ENCODE assay signal across 1 cellular context in the genomic region with DNA sequence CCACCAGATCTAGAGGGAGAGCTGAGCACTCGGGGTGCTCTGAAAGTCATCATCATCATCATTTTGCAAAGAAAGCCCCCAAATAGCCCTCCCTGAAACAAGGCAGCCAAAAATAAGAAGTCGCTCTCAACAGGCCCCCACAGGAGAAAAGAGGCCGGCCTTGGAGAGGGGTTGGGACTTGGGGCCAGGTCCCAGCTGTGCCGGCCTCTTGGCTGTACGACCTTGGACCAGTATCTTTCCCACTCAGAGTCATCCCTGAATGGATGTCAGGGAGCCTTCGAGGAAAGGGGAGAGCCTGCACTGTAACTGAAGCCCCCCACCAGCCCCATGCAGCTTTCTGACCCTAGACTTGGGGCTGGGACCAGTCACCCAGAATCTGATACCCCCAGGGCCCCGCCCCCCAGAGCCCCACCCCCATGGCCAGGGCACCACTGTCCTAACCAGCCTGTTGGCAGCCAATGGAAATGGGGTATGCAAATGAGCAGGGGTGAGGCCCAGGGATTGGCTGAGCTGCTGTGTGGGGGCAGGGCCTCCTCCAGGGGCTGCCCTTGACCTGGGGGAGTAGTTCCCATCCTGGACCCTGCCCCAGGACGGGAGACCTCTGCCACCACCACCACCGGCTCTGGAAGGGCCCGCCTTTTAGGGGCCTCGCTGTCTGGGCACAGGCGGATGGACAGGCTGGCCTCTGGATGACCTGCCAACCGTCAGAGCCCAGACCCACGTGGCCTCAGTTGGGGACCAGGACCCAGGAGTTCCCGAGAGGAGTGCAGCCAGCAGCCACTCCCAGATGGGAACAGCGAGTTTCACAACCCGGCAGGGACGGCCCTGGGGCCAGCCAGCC.
TF ChIP-seq lines count a peak whose summit lies in the region.

No MANE protein-coding gene starts in this region.

TF ChIP-seq in HepG2, 621 proteins besides CTCF, POLR2A, EP300 and RAD21 (continued from another document):
- TF ChIP-seq, protein P1, sequence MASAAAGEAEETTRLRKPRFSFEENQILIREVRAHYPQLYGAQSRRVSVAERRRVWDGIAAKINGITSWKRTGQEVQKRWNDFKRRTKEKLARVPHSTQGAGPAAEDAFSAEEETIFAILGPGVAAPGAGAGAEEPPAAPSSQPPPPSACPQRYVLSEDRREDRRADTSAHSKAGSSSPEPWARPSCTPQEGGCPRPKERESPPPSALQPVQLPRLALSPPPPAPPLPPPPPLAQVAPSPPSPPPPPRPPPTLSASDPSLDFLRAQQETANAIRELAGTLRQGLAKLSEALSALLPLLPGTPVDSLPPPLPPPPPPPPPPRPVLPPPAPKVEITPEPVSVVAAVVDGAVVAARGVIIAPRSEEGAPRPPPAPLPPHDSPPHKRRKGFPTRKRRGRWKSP (CRISPR knock-in tag; IDR thresholded peaks at IDR 0.05) = no peak
- TF ChIP-seq ZNF263 (CRISPR knock-in tag; IDR thresholded peaks at IDR 0.05) (0 out of 2 replicates have a peak, but pooled peaks have one; percentile 12), AGO2 (optimal IDR thresholded peaks at IDR 0.05; ENCODE audit: low read depth, low read length) (peak; percentile 64), REPIN1 (CRISPR knock-in tag; IDR thresholded peaks at IDR 0.05; ENCODE audit: borderline replicate concordance, low read depth) (no peak), ZKSCAN8 (CRISPR knock-in tag; IDR thresholded peaks at IDR 0.05; ENCODE audit: borderline replicate concordance) (no peak), NFYB (CRISPR knock-in tag; IDR thresholded peaks at IDR 0.05) (peak; percentile 27; the same call in 1 of the 2 replicates), HNRNPL (IDR thresholded peaks at IDR 0.05; ENCODE audit: low read depth, low read length) (0 out of 2 replicates have a peak, but pooled peaks have one; percentile 57), MLLT10 (CRISPR knock-in tag; IDR thresholded peaks at IDR 0.05) (no peak), NFE2L2 (IDR thresholded peaks at IDR 0.05; ENCODE audit: low read length) (no peak), TMF1 (CRISPR knock-in tag; IDR thresholded peaks at IDR 0.05; ENCODE audit: low read depth) (0 out of 2 replicates have a peak, but pooled peaks have one; percentile 25)
- TF ChIP-seq, protein P2, sequence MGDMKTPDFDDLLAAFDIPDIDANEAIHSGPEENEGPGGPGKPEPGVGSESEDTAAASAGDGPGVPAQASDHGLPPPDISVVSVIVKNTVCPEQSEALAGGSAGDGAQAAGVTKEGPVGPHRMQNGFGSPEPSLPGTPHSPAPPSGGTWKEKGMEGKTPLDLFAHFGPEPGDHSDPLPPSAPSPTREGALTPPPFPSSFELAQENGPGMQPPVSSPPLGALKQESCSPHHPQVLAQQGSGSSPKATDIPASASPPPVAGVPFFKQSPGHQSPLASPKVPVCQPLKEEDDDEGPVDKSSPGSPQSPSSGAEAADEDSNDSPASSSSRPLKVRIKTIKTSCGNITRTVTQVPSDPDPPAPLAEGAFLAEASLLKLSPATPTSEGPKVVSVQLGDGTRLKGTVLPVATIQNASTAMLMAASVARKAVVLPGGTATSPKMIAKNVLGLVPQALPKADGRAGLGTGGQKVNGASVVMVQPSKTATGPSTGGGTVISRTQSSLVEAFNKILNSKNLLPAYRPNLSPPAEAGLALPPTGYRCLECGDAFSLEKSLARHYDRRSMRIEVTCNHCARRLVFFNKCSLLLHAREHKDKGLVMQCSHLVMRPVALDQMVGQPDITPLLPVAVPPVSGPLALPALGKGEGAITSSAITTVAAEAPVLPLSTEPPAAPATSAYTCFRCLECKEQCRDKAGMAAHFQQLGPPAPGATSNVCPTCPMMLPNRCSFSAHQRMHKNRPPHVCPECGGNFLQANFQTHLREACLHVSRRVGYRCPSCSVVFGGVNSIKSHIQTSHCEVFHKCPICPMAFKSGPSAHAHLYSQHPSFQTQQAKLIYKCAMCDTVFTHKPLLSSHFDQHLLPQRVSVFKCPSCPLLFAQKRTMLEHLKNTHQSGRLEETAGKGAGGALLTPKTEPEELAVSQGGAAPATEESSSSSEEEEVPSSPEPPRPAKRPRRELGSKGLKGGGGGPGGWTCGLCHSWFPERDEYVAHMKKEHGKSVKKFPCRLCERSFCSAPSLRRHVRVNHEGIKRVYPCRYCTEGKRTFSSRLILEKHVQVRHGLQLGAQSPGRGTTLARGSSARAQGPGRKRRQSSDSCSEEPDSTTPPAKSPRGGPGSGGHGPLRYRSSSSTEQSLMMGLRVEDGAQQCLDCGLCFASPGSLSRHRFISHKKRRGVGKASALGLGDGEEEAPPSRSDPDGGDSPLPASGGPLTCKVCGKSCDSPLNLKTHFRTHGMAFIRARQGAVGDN (CRISPR knock-in tag; IDR thresholded peaks at IDR 0.05) = peak; percentile 53; the same call in 1 of the 2 replicates
- TF ChIP-seq, protein P3, sequence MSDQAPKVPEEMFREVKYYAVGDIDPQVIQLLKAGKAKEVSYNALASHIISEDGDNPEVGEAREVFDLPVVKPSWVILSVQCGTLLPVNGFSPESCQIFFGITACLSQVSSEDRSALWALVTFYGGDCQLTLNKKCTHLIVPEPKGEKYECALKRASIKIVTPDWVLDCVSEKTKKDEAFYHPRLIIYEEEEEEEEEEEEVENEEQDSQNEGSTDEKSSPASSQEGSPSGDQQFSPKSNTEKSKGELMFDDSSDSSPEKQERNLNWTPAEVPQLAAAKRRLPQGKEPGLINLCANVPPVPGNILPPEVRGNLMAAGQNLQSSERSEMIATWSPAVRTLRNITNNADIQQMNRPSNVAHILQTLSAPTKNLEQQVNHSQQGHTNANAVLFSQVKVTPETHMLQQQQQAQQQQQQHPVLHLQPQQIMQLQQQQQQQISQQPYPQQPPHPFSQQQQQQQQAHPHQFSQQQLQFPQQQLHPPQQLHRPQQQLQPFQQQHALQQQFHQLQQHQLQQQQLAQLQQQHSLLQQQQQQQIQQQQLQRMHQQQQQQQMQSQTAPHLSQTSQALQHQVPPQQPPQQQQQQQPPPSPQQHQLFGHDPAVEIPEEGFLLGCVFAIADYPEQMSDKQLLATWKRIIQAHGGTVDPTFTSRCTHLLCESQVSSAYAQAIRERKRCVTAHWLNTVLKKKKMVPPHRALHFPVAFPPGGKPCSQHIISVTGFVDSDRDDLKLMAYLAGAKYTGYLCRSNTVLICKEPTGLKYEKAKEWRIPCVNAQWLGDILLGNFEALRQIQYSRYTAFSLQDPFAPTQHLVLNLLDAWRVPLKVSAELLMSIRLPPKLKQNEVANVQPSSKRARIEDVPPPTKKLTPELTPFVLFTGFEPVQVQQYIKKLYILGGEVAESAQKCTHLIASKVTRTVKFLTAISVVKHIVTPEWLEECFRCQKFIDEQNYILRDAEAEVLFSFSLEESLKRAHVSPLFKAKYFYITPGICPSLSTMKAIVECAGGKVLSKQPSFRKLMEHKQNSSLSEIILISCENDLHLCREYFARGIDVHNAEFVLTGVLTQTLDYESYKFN (CRISPR knock-in tag; conservative IDR thresholded peaks at IDR 0.05) = 0 out of 2 replicates have a peak, but pooled peaks have one; percentile 18
- TF ChIP-seq, protein P4, sequence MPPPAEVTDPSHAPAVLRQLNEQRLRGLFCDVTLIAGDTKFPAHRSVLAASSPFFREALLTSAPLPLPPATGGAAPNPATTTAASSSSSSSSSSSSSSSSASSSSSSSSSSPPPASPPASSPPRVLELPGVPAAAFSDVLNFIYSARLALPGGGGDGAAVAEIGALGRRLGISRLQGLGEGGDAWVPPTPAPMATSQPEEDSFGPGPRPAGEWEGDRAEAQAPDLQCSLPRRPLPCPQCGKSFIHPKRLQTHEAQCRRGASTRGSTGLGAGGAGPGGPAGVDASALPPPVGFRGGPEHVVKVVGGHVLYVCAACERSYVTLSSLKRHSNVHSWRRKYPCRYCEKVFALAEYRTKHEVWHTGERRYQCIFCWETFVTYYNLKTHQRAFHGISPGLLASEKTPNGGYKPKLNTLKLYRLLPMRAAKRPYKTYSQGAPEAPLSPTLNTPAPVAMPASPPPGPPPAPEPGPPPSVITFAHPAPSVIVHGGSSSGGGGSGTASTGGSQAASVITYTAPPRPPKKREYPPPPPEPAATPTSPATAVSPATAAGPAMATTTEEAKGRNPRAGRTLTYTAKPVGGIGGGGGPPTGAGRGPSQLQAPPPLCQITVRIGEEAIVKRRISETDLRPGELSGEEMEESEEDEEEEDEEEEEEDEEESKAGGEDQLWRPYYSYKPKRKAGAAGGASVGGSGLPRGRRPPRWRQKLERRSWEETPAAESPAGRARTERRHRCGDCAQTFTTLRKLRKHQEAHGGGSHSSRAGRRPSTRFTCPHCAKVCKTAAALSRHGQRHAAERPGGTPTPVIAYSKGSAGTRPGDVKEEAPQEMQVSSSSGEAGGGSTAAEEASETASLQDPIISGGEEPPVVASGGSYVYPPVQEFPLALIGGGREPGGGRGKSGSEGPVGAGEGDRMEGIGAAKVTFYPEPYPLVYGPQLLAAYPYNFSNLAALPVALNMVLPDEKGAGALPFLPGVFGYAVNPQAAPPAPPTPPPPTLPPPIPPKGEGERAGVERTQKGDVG (CRISPR knock-in tag; IDR thresholded peaks at IDR 0.05; ENCODE audit: borderline replicate concordance) = 0 out of 2 replicates have a peak, but pooled peaks have one; percentile 23
- TF ChIP-seq, protein P5, sequence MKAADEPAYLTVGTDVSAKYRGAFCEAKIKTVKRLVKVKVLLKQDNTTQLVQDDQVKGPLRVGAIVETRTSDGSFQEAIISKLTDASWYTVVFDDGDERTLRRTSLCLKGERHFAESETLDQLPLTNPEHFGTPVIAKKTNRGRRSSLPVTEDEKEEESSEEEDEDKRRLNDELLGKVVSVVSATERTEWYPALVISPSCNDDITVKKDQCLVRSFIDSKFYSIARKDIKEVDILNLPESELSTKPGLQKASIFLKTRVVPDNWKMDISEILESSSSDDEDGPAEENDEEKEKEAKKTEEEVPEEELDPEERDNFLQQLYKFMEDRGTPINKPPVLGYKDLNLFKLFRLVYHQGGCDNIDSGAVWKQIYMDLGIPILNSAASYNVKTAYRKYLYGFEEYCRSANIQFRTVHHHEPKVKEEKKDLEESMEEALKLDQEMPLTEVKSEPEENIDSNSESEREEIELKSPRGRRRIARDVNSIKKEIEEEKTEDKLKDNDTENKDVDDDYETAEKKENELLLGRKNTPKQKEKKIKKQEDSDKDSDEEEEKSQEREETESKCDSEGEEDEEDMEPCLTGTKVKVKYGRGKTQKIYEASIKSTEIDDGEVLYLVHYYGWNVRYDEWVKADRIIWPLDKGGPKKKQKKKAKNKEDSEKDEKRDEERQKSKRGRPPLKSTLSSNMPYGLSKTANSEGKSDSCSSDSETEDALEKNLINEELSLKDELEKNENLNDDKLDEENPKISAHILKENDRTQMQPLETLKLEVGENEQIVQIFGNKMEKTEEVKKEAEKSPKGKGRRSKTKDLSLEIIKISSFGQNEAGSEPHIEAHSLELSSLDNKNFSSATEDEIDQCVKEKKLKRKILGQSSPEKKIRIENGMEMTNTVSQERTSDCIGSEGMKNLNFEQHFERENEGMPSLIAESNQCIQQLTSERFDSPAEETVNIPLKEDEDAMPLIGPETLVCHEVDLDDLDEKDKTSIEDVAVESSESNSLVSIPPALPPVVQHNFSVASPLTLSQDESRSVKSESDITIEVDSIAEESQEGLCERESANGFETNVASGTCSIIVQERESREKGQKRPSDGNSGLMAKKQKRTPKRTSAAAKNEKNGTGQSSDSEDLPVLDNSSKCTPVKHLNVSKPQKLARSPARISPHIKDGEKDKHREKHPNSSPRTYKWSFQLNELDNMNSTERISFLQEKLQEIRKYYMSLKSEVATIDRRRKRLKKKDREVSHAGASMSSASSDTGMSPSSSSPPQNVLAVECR (CRISPR knock-in tag; IDR thresholded peaks at IDR 0.05; ENCODE audit: borderline replicate concordance) = peak; percentile 26; the same call in 1 of the 2 replicates
- TF ChIP-seq, protein P6, sequence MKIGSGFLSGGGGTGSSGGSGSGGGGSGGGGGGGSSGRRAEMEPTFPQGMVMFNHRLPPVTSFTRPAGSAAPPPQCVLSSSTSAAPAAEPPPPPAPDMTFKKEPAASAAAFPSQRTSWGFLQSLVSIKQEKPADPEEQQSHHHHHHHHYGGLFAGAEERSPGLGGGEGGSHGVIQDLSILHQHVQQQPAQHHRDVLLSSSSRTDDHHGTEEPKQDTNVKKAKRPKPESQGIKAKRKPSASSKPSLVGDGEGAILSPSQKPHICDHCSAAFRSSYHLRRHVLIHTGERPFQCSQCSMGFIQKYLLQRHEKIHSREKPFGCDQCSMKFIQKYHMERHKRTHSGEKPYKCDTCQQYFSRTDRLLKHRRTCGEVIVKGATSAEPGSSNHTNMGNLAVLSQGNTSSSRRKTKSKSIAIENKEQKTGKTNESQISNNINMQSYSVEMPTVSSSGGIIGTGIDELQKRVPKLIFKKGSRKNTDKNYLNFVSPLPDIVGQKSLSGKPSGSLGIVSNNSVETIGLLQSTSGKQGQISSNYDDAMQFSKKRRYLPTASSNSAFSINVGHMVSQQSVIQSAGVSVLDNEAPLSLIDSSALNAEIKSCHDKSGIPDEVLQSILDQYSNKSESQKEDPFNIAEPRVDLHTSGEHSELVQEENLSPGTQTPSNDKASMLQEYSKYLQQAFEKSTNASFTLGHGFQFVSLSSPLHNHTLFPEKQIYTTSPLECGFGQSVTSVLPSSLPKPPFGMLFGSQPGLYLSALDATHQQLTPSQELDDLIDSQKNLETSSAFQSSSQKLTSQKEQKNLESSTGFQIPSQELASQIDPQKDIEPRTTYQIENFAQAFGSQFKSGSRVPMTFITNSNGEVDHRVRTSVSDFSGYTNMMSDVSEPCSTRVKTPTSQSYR (CRISPR knock-in tag; IDR thresholded peaks at IDR 0.05; ENCODE audit: borderline replicate concordance) = peak; percentile 66; the same call in 1 of the 2 replicates
